Comparison of ENCODE assay signal across 9 cellular contexts in genomic region chr7:87506243-87507180, GRCh38. TPM values are rescaled to one million over a fixed set of nuclear protein-coding genes. Genes with fewer than 3 reads are reported as not detected.
DNase-seq lines count a peak whose midpoint lies in the region; ATAC-seq, FAIRE-seq and TF ChIP-seq lines count a peak whose summit lies in the region.
"Had no signal": no experiment of that assay in that cellular context is flagged by ENCODE, and none has a peak within 500 bp of the region (broad histone marks: within the 10 kb centered on the region; RNA-seq: fewer than 3 reads in every experiment).

No MANE protein-coding gene starts in this region.

- H3K27me3 ChIP-seq in pancreas (no peaks in the 10 kb centered on the region), esophagus muscularis mucosa (no peaks in the 10 kb centered on the region)

- TF ChIP-seq CTCF in GM12864 (IDR thresholded peaks at IDR 0.05; ENCODE audit: low read depth, low read length, missing control alignments): peak; percentile 13
- TF ChIP-seq CTCF in NB4 (IDR thresholded peaks at IDR 0.05; ENCODE audit: low read depth, low read length): no peak
- TF ChIP-seq CTCF in chondrocyte (IDR thresholded peaks at IDR 0.05): peak; percentile 80
- TF ChIP-seq CTCF in pancreas (IDR thresholded peaks at IDR 0.05): peak in 3 of 4 donors; percentile 15 to 22 (median 20)
- TF ChIP-seq CTCF in kidney (IDR thresholded peaks at IDR 0.05; ENCODE audit: borderline replicate concordance, extremely low read depth, insufficient read depth): no peak
- TF ChIP-seq CTCF in esophagus muscularis mucosa (IDR thresholded peaks at IDR 0.05): peak in 1 of 3 experiments; percentile 34

- H3K9ac ChIP-seq in kidney (ENCODE audit: low read length in 2 of 2): no peak overlapping the region

- DNase-seq in GM12864 (ENCODE audit: low read depth) (no peak), NB4 (ENCODE audit: low read depth) (peak; percentile 38), chondrocyte (ENCODE audit: low spot score) (no peak), pancreas (no peak), kidney (no peak), esophagus muscularis mucosa (ENCODE audit: extremely low spot score) (no peak)
- DNase-seq in activated CD8-positive, alpha-beta memory T cell treated with anti-CD3 and anti-CD28 coated beads, Interleukin-2, amount 10 ng/mL, durations not matched to agents 7 days and 5 days: no peak
- DNase-seq: NCI-H1436 had no signal

- H3K27me3 Mint-ChIP-seq in chondrocyte (ENCODE audit: low read depth): peaks cover 7% of the 10 kb centered on the region
- H3K27me3 Mint-ChIP-seq in activated CD8-positive, alpha-beta memory T cell treated with anti-CD3 and anti-CD28 coated beads, Interleukin-2, amount 10 ng/mL, durations not matched to agents 7 days and 5 days: no peaks in the 10 kb centered on the region

- H3K36me3 ChIP-seq in pancreas: no peaks in the 10 kb centered on the region
- H3K36me3 ChIP-seq in kidney (ENCODE audit: control insufficient read depth in 1 of 2, insufficient read depth in 2 of 2, low read length in 2 of 2): peaks cover 10 to 11% of the 10 kb centered on the region in 2 donors
- H3K36me3 ChIP-seq in esophagus muscularis mucosa: no peaks in the 10 kb centered on the region

- no peak for TF ChIP-seq EP300 in esophagus muscularis mucosa (IDR thresholded peaks at IDR 0.05)

- intact Hi-C loops in pancreas (cut with DNase I) (loop anchor here in 1 of 3 donors (10.0 kb wide), 1 partner anchor 378 kb away; no protein-coding TSS in a partner anchor), kidney (cut with DNase I) (no loop called here), esophagus muscularis mucosa (cut with DNase I) (loop anchor here (5.0 kb wide), 1 partner anchor 381 kb away; no protein-coding TSS in a partner anchor)

- H3K27ac Mint-ChIP-seq in chondrocyte (ENCODE audit: unreplicated experiment): no peak overlapping the region
- H3K27ac Mint-ChIP-seq in activated CD8-positive, alpha-beta memory T cell treated with anti-CD3 and anti-CD28 coated beads, Interleukin-2, amount 10 ng/mL, durations not matched to agents 7 days and 5 days: no peak overlapping the region

- H3K27ac ChIP-seq in pancreas (no peak overlapping the region), kidney (ENCODE audit: low read depth in 2 of 2, low read length in 2 of 2) (no peak overlapping the region), esophagus muscularis mucosa (replicated peaks in 1 of 4) (no peak overlapping the region)

- H3K9me3 Mint-ChIP-seq in chondrocyte (ENCODE audit: low read depth): no peaks in the 10 kb centered on the region
- no peaks in the 10 kb centered on the region for H3K9me3 Mint-ChIP-seq in activated CD8-positive, alpha-beta memory T cell treated with anti-CD3 and anti-CD28 coated beads, Interleukin-2, amount 10 ng/mL, durations not matched to agents 7 days and 5 days (ENCODE audit: low read depth)

- WGBS in pancreas, 2 donors: 53 to 55% methylated on average over 3 of the region's 3 CpGs
- WGBS in esophagus muscularis mucosa: 67% methylated on average over 3 of the region's 3 CpGs

- no peaks in the 10 kb centered on the region for H3K36me3 Mint-ChIP-seq in chondrocyte (ENCODE audit: low read depth)
- H3K36me3 Mint-ChIP-seq in activated CD8-positive, alpha-beta memory T cell treated with anti-CD3 and anti-CD28 coated beads, Interleukin-2, amount 10 ng/mL, durations not matched to agents 7 days and 5 days: peaks cover 1% of the 10 kb centered on the region

- peak in 3 of 4 donors; percentile 32 to 57 (median 51) for ATAC-seq in pancreas
- ATAC-seq in HG03139 (IDR thresholded peaks at IDR 0.05; ENCODE audit: unreplicated experiment): no peak
- ATAC-seq in activated CD8-positive, alpha-beta memory T cell treated with anti-CD3 and anti-CD28 coated beads, Interleukin-2, amount 10 ng/mL, durations not matched to agents 7 days and 5 days: no peak

- H3K4me1 ChIP-seq in pancreas (no peaks in the 10 kb centered on the region), kidney (ENCODE audit: control insufficient read depth in 1 of 2, insufficient read depth in 1 of 2, low read depth in 1 of 2, low read length in 2 of 2) (no peaks in the 10 kb centered on the region), esophagus muscularis mucosa (no peaks in the 10 kb centered on the region)

- H3K4me3 ChIP-seq in GM12864 (ENCODE audit: low read depth, low read length): no peak overlapping the region
- no peak overlapping the region for H3K4me3 ChIP-seq in NB4 (ENCODE audit: low read depth, low read length)
- no peak overlapping the region for H3K4me3 ChIP-seq in pancreas
- H3K4me3 ChIP-seq in kidney (ENCODE audit: low read length in 2 of 2): no peak overlapping the region
- H3K4me3 ChIP-seq in esophagus muscularis mucosa: no peak overlapping the region

- no peak overlapping the region for H3K4me3 Mint-ChIP-seq in chondrocyte (ENCODE audit: unreplicated experiment)
- H3K4me3 Mint-ChIP-seq in activated CD8-positive, alpha-beta memory T cell treated with anti-CD3 and anti-CD28 coated beads, Interleukin-2, amount 10 ng/mL, durations not matched to agents 7 days and 5 days: no peak overlapping the region

- no peaks in the 10 kb centered on the region for H3K4me1 Mint-ChIP-seq in chondrocyte (ENCODE audit: low read depth)
- H3K4me1 Mint-ChIP-seq in activated CD8-positive, alpha-beta memory T cell treated with anti-CD3 and anti-CD28 coated beads, Interleukin-2, amount 10 ng/mL, durations not matched to agents 7 days and 5 days: peaks cover 14% of the 10 kb centered on the region

- no peak for TF ChIP-seq POLR2A in NB4 (IDR thresholded peaks at IDR 0.05; ENCODE audit: extremely low read depth, insufficient read length)
- no peak for TF ChIP-seq POLR2A in esophagus muscularis mucosa (IDR thresholded peaks at IDR 0.05; ENCODE audit: low read depth)

- no peaks in the 10 kb centered on the region for H3K9me3 ChIP-seq in pancreas
- H3K9me3 ChIP-seq in kidney (ENCODE audit: control insufficient read depth in 1 of 2, low read length in 2 of 2): no peaks in the 10 kb centered on the region
- no peaks in the 10 kb centered on the region for H3K9me3 ChIP-seq in esophagus muscularis mucosa

- FAIRE-seq in pancreas (lab: Jason Lieb, UNC): peak; percentile 17
- FAIRE-seq in kidney (lab: Jason Lieb, UNC): no peak

- CTCF ChIA-PET in activated CD8-positive, alpha-beta memory T cell treated with anti-CD3 and anti-CD28 coated beads, Interleukin-2, amount 10 ng/mL, durations not matched to agents 7 days and 5 days (lab: Charles Lee): interaction anchor here (0.8 to 1.9 kb wide), 5 partner anchors 10 to 382 kb away, joined by 3 to 5 read pairs (median 4); partner anchors contain the start of gene ABCB1

RNA-seq across cellular contexts. Expression of gene ABCB4, which starts 31.0 kb away (rescaled TPM):
- total RNA-seq in chondrocyte: 0.10 to 0.15 TPM in 2 of 3 replicates, not detected in the other
- total RNA-seq in pancreas: under 1 TPM; 0.12 to 0.69 (median 0.22) TPM
- polyA plus RNA-seq in pancreas: 1 to 10 TPM in 1 of 2 donors, under 1 TPM in 1; 0.11 to 2.1 TPM
- total RNA-seq in activated CD8-positive, alpha-beta memory T cell treated with anti-CD3 and anti-CD28 coated beads, Interleukin-2, amount 10 ng/mL, durations not matched to agents 7 days and 5 days: under 1 TPM in 1 of 2 experiments, not detected in 1; 0.07 TPM
- 2.0 TPM for total RNA-seq in kidney
- polyA plus RNA-seq in kidney (ENCODE audit: insufficient read depth, low read depth, low replicate concordance): 2.0 TPM
- total RNA-seq in esophagus muscularis mucosa: 1 to 10 TPM in 3 of 4 donors, under 1 TPM in 1; 0.66 to 1.4 (median 1.1) TPM

Comparison
In these comparisons a context has a peak if more than half of its experiments do, and no peak if none do; other contexts are left out.
1. CTCF ChIP-seq: peak in GM12864 (single experiment), chondrocyte (single experiment) and pancreas (3 of 4); none in NB4 (single experiment) and kidney (single experiment).
2. ATAC-seq: peak in pancreas (3 of 4); none in HG03139 (single experiment) and activated CD8-positive, alpha-beta memory T cell treated with anti-CD3 and anti-CD28 coated beads, Interleukin-2, amount 10 ng/mL, durations not matched to agents 7 days and 5 days (single experiment).